8 cellular contexts compared by ENCODE assay signal in the genomic region with DNA sequence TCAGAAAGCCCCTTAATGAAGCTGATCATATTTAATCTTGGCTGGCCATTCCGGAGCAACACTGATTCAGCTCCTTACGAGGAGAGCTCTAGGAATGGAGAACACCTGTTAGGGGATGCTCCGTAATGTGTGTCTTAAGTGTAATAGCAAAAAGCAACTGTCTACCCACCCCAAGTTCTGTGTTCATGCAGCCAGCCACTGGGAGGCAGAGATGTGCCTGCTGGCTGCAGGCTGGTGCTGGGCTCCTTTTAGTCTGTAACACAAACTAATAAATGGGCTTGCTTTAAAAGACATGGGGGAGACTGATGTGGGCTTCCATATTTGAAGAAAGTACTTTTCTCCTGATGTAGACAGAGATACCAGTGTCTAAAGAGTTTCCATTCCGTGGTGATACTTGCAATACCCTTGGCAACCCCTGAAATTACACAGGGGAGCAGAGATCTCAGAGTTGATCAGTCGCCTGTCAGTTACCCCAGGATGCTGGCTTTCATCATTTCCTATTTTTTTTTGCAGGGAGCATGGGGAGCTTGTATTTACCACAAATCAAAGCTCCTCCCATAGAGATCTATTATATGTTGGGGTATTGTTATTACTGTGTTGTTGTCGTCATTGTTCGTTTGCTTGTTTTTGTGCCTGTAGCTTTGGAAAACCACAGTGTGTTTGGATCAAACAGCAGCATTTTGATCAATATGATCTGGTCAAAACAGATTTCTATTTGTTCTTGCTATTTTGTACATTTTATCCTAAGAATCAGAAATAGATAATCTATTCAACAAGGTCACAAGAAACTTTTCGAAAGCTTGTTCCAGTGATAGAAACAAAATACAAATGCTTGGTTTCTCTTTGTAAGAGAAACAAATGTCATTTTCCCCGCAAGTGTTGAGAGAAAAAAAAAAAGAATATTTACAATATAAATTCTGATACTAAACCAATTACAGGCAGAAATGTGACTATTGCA.
DNase-seq lines count a peak whose midpoint lies in the region; ATAC-seq and TF ChIP-seq lines count a peak whose summit lies in the region.

No MANE protein-coding gene starts in this region.

- H3K27me3 ChIP-seq in H7 (ENCODE audit: control insufficient read depth, insufficient read depth, low read length) (no peaks in the 10 kb centered on the region; the same call in 1 of the 2 replicates), tibial nerve (no peaks in the 10 kb centered on the region), gastroesophageal sphincter (no peaks in the 10 kb centered on the region)

- DNase-seq in AG08396 (ENCODE audit: low spot score), result peak; percentile 43
- peak; percentile 33 for DNase-seq in H7
- peak; percentile 12 for DNase-seq in fibroblast of the conjunctiva (ENCODE audit: low read depth)
- no peak for DNase-seq in tibial nerve (ENCODE audit: low spot score in 2 of 2)

- H3K4me3 ChIP-seq in H7 (ENCODE audit: insufficient read depth, low read depth, low read length) (no peak overlapping the region), tibial nerve (no peak overlapping the region), gastroesophageal sphincter (no peak overlapping the region)

- H3K36me3 ChIP-seq in H7 (replicated peaks; ENCODE audit: control insufficient read depth, insufficient read depth, low read length) (no peaks in the 10 kb centered on the region), tibial nerve (no peaks in the 10 kb centered on the region), gastroesophageal sphincter (no peaks in the 10 kb centered on the region)

- ATAC-seq in GM21423 (IDR thresholded peaks at IDR 0.05; ENCODE audit: unreplicated experiment), result no peak
- no peak for ATAC-seq in gastroesophageal sphincter
- no peak for ATAC-seq in HG02678 (IDR thresholded peaks at IDR 0.05; ENCODE audit: unreplicated experiment)

- H3K4me1 ChIP-seq in tibial nerve (no peaks in the 10 kb centered on the region), gastroesophageal sphincter (no peaks in the 10 kb centered on the region)

- H3K9me3 ChIP-seq in tibial nerve (peaks cover 0 to 10% (median 0%) of the 10 kb centered on the region in 4 donors), gastroesophageal sphincter (peaks cover 0 to 9% (median 0%) of the 10 kb centered on the region in 3 donors)

- TF ChIP-seq CTCF in VCaP (conservative IDR thresholded peaks at IDR 0.05) (peak; percentile 17; the same call in 1 of the 2 replicates), tibial nerve (IDR thresholded peaks at IDR 0.05) (no peak), gastroesophageal sphincter (IDR thresholded peaks at IDR 0.05) (no peak)

- H3K27ac ChIP-seq in VCaP (no peak overlapping the region), tibial nerve (no peak overlapping the region), gastroesophageal sphincter (no peak overlapping the region)

- 79 to 87% methylated on average over 9 of the region's 9 CpGs for WGBS in tibial nerve, 2 donors
- WGBS in gastroesophageal sphincter (ENCODE audit: low coverage in 1 of 2), 2 donors, result 64 to 82% methylated on average over 7 to 8 of the region's 9 CpGs

- no peak for TF ChIP-seq POLR2A in tibial nerve (IDR thresholded peaks at IDR 0.05)
- no peak for TF ChIP-seq POLR2A in gastroesophageal sphincter (IDR thresholded peaks at IDR 0.05)

- TF ChIP-seq EP300 in tibial nerve (IDR thresholded peaks at IDR 0.05) (no peak), gastroesophageal sphincter (IDR thresholded peaks at IDR 0.05) (no peak)

Comparison
In these comparisons a context has a peak if more than half of its experiments do, and no peak if none do; other contexts are left out.
1. DNase-seq: peak in AG08396 (single experiment), H7 (single experiment) and fibroblast of the conjunctiva (single experiment); none in tibial nerve (0 of 2).